In the genomic region with DNA sequence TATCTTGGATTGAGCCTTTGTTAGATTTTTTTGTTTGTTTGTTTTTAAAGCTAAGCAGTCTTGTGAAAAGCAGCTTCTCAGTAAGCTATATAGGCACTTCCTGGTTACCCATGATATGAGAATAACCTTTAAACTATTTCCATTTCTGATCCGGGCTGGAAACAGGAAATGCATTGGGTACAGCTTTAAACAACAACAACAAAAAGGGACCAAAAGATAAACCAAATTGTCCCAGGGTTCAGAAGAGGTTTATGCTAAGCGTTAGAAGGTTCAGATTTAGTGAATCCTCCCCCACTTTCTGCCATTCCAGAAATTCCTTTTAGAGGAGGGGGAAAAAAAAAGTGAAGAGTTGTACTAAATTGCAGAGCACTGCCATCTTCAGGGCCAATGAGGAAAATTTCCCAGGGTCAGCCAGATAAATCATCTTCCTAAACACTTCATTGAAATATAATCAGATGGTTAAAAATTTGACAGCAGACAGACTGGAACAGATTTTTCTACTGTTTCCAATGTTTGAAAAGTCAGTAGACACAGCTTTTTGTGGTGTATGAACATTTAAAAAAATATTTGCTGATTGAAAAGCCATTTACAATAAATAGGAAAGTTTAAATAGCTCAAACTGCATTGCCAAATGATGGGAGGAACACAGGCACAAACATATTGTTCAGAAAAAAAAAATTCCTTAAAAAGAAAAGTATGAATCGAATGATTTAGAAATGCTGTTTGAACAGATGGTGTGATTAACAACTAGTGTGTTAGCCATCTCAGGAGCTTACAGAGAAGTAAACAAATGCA, we compare ENCODE assay signal across 8 cellular contexts.
DNase-seq lines count a peak whose midpoint lies in the region; TF ChIP-seq lines count a peak whose summit lies in the region.

No MANE protein-coding gene starts in this region.

- no peaks in the 10 kb centered on the region for H3K36me3 Mint-ChIP-seq in activated T-helper 1 cell treated with anti-CD3 and anti-CD28 coated beads, Interleukin-12 subunit alpha, Interleukin-12 subunit beta, Interleukin-2, Interleukin-4 antibody, amounts not matched to agents 30 ng/mL and 10 ng/mL and 1 ng/mL, durations not matched to agents 14 hours and 24 hours and 36 hours (ENCODE audit: low read depth)

- H3K27ac ChIP-seq in trophoblast cell (ENCODE audit: low read depth, low read length), result peak overlapping the region; percentile 94

- TF ChIP-seq CTCF in LNCaP clone FGC (IDR thresholded peaks at IDR 0.05; ENCODE audit: control insufficient read depth, extremely low read depth, insufficient read depth), result peak; percentile 60

- H2BK5ac ChIP-seq in trophoblast cell (ENCODE audit: low read depth, low read length, poor library complexity), result no peak overlapping the region

- H2AFZ ChIP-seq in trophoblast cell (ENCODE audit: insufficient read depth, low read length, poor library complexity), result no peak overlapping the region

- intact Hi-C loops in activated T-helper 1 cell treated with anti-CD3 and anti-CD28 coated beads, Interleukin-12 subunit alpha, Interleukin-12 subunit beta, Interleukin-2, Interleukin-4 antibody, amounts not matched to agents 30 ng/mL and 10 ng/mL and 1 ng/mL, durations not matched to agents 14 hours and 24 hours and 36 hours (cut with micrococcal nuclease), result loop anchor here (5.0 kb wide), 3 partner anchors 618 to 718 kb away; no protein-coding TSS in a partner anchor

- H3K79me1 ChIP-seq in trophoblast cell (ENCODE audit: low read length), result peaks cover 13% of the 10 kb centered on the region

- H4K8ac ChIP-seq in trophoblast cell (ENCODE audit: low read depth, low read length), result no peak overlapping the region

- H3K23ac ChIP-seq in trophoblast cell (ENCODE audit: low read length), result no peak overlapping the region

- no peak overlapping the region for H4K91ac ChIP-seq in trophoblast cell (ENCODE audit: low read depth, low read length)

- H3K4me1 ChIP-seq in trophoblast cell (ENCODE audit: control insufficient read depth in 1 of 2, insufficient read depth in 2 of 2, low read length in 2 of 2), result peaks cover 2 to 3% of the 10 kb centered on the region in 2 experiments

- no peak overlapping the region for H3K4me3 Mint-ChIP-seq in activated T-helper 1 cell treated with anti-CD3 and anti-CD28 coated beads, Interleukin-12 subunit alpha, Interleukin-12 subunit beta, Interleukin-2, Interleukin-4 antibody, amounts not matched to agents 30 ng/mL and 10 ng/mL and 1 ng/mL, durations not matched to agents 14 hours and 24 hours and 36 hours

- H3K27ac Mint-ChIP-seq in activated T-helper 1 cell treated with anti-CD3 and anti-CD28 coated beads, Interleukin-12 subunit alpha, Interleukin-12 subunit beta, Interleukin-2, Interleukin-4 antibody, amounts not matched to agents 30 ng/mL and 10 ng/mL and 1 ng/mL, durations not matched to agents 14 hours and 24 hours and 36 hours, result no peak overlapping the region

- H3K4me1 Mint-ChIP-seq in activated T-helper 1 cell treated with anti-CD3 and anti-CD28 coated beads, Interleukin-12 subunit alpha, Interleukin-12 subunit beta, Interleukin-2, Interleukin-4 antibody, amounts not matched to agents 30 ng/mL and 10 ng/mL and 1 ng/mL, durations not matched to agents 14 hours and 24 hours and 36 hours (ENCODE audit: low read depth), result no peaks in the 10 kb centered on the region

- no peak overlapping the region for H3K4me3 ChIP-seq in LNCaP clone FGC (ENCODE audit: low read depth, low read length)
- no peak overlapping the region for H3K4me3 ChIP-seq in trophoblast cell (ENCODE audit: low read depth, low read length)

- no peak overlapping the region for H3K14ac ChIP-seq in trophoblast cell (ENCODE audit: low read length)

- no peak overlapping the region for H3K4ac ChIP-seq in trophoblast cell (ENCODE audit: low read depth, low read length)

- no peak overlapping the region for H3K18ac ChIP-seq in trophoblast cell (ENCODE audit: low read length)

- H3K9me3 ChIP-seq in trophoblast cell (ENCODE audit: insufficient read depth, low read depth, low read length), result no peaks in the 10 kb centered on the region

- no peaks in the 10 kb centered on the region for H3K36me3 ChIP-seq in trophoblast cell (ENCODE audit: control insufficient read depth in 1 of 2, insufficient read depth in 2 of 2, low read length in 2 of 2)

- H2BK12ac ChIP-seq in trophoblast cell (ENCODE audit: low read length), result no peak overlapping the region

- H3K4me2 ChIP-seq in trophoblast cell (ENCODE audit: low read length), result peak overlapping the region; percentile 47

- H3K27me3 Mint-ChIP-seq in activated T-helper 1 cell treated with anti-CD3 and anti-CD28 coated beads, Interleukin-12 subunit alpha, Interleukin-12 subunit beta, Interleukin-2, Interleukin-4 antibody, amounts not matched to agents 30 ng/mL and 10 ng/mL and 1 ng/mL, durations not matched to agents 14 hours and 24 hours and 36 hours (ENCODE audit: insufficient read depth), result peaks cover 16% of the 10 kb centered on the region

- no peaks in the 10 kb centered on the region for H3K27me3 ChIP-seq in trophoblast cell (ENCODE audit: insufficient read depth, low read length)

- peaks cover 2% of the 10 kb centered on the region for H3K79me2 ChIP-seq in trophoblast cell (ENCODE audit: control insufficient read depth, insufficient read depth, low read length, poor library complexity)

- DNase-seq in EL, result peak; percentile 82
- no peak for DNase-seq in LNCaP clone FGC (ENCODE audit: low read depth)
- peak; percentile 6 to 71 for DNase-seq in SW 1271 (lab: John Stamatoyannopoulos, UW)
- DNase-seq in globus pallidus (ENCODE audit: low spot score), result peak; percentile 24
- DNase-seq in trophoblast cell, result peak; percentile 58 to 90
- DNase-seq in activated T-helper 1 cell treated with anti-CD3 and anti-CD28 coated beads, Interleukin-12 subunit alpha, Interleukin-12 subunit beta, Interleukin-2, Interleukin-4 antibody, amounts not matched to agents 30 ng/mL and 10 ng/mL and 1 ng/mL, durations not matched to agents 14 hours and 24 hours and 36 hours (ENCODE audit: low spot score), result no peak
- no peak for DNase-seq in germinal center (ENCODE audit: low spot score)
- DNase-seq in activated T-cell treated with anti-CD3 and anti-CD28 coated beads for 4 hours, result no peak

- H2BK120ac ChIP-seq in trophoblast cell (ENCODE audit: insufficient read depth, low read length, poor library complexity), result peak overlapping the region; percentile 43

- no peak overlapping the region for H3K9ac ChIP-seq in trophoblast cell (ENCODE audit: low read length)

- H3K9me3 Mint-ChIP-seq in activated T-helper 1 cell treated with anti-CD3 and anti-CD28 coated beads, Interleukin-12 subunit alpha, Interleukin-12 subunit beta, Interleukin-2, Interleukin-4 antibody, amounts not matched to agents 30 ng/mL and 10 ng/mL and 1 ng/mL, durations not matched to agents 14 hours and 24 hours and 36 hours, result no peaks in the 10 kb centered on the region

- no peak overlapping the region for H4K12ac ChIP-seq in trophoblast cell (ENCODE audit: low read depth, low read length)

- WGBS in trophoblast cell (ENCODE audit: extremely low coverage, insufficient coverage, insufficient read length), result no CpG with 5 or more reads among the region's 3 CpGs

- no peak overlapping the region for H2AK5ac ChIP-seq in trophoblast cell (ENCODE audit: low read length)

Comparison
In these comparisons a context has a peak if more than half of its experiments do, and no peak if none do; other contexts are left out.
1. DNase-seq: peak in EL (single experiment), SW 1271 (2 of 2), globus pallidus (single experiment) and trophoblast cell (2 of 2); none in LNCaP clone FGC (single experiment), activated T-helper 1 cell treated with anti-CD3 and anti-CD28 coated beads, Interleukin-12 subunit alpha, Interleukin-12 subunit beta, Interleukin-2, Interleukin-4 antibody, amounts not matched to agents 30 ng/mL and 10 ng/mL and 1 ng/mL, durations not matched to agents 14 hours and 24 hours and 36 hours (single experiment), germinal center (single experiment) and activated T-cell treated with anti-CD3 and anti-CD28 coated beads for 4 hours (single experiment).